In the genomic region with DNA sequence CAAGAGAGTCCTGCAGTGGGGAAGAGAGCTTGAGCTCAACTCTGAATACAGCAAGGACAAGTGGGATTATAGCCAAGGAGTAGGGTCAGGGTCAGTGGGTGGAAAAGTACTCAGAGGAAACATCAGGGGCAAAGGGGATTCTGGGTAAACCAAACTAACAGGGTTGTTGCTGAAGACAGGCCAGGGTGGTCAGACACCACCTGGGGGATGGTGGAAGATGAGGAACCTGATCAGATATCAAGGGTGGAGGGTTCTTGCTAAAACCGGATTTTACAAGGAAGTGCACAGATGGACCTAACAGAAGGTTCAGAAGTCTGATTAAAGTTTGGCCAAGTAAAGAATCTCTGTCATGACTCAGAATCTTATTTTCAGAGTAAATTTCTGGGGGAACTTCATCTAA, we compare ENCODE assay signal across 20 cellular contexts.
"Had no signal": no experiment of that assay in that cellular context is flagged by ENCODE, and none has a peak within 500 bp of the region (broad histone marks: within the 10 kb centered on the region; RNA-seq: fewer than 3 reads in every experiment).

No MANE protein-coding gene starts in this region.

- ATAC-seq: activated T-helper 17 cell treated with anti-CD3 and anti-CD28 coated beads, Interleukin-2, amount 50 U/mL, for 72 hours; effector memory CD8-positive, alpha-beta T cell; left lung; stimulated activated naive CD8-positive, alpha-beta T cell treated with anti-CD3 and anti-CD28 coated beads, Interleukin-15, Interleukin-2, amounts not matched to agents 100 U/mL and 50 U/mL, for 24 hours had no signal

- H3K27me3 Mint-ChIP-seq: activated naive CD8-positive, alpha-beta T cell treated with anti-CD3 and anti-CD28 coated beads for 36 hours; activated T-helper 17 cell treated with anti-CD3 and anti-CD28 coated beads, Interleukin-2, amount 50 U/mL, for 72 hours had no signal

- DNase-seq: activated CD4-positive, alpha-beta T cell treated with anti-CD3 and anti-CD28 coated beads, Interleukin-2, amount 50 U/mL, for 48 hours; activated CD4-positive, CD25-positive, alpha-beta regulatory T cell treated with anti-CD3 and anti-CD28 coated beads, Interleukin-2, amount 50 U/mL, for 72 hours; activated naive CD4-positive, alpha-beta T cell; activated naive CD8-positive, alpha-beta T cell treated with anti-CD3 and anti-CD28 coated beads for 36 hours; activated T-cell treated with anti-CD3 and anti-CD28 coated beads for 4 hours; amniotic stem cell; effector memory CD8-positive, alpha-beta T cell; foreskin melanocyte; glutamatergic neuron; left lung; stimulated activated naive CD8-positive, alpha-beta T cell treated with anti-CD3 and anti-CD28 coated beads, Interleukin-15, Interleukin-2, amounts not matched to agents 100 U/mL and 50 U/mL, for 24 hours; substantia nigra had no signal

- H3K4me1 ChIP-seq: left lung, prostate gland, right atrium auricular region, tibial nerve had no signal

- H3K27me3 ChIP-seq: left lung, right atrium auricular region, tibial nerve had no signal

- FAIRE-seq: keratinocyte, urothelium cell line had no signal

- H3K4me3 Mint-ChIP-seq: activated naive CD8-positive, alpha-beta T cell treated with anti-CD3 and anti-CD28 coated beads for 36 hours; activated T-helper 17 cell treated with anti-CD3 and anti-CD28 coated beads, Interleukin-2, amount 50 U/mL, for 72 hours; effector memory CD8-positive, alpha-beta T cell; neural crest cell had no signal

- H3K9me3 Mint-ChIP-seq: activated naive CD8-positive, alpha-beta T cell treated with anti-CD3 and anti-CD28 coated beads for 36 hours; activated T-helper 17 cell treated with anti-CD3 and anti-CD28 coated beads, Interleukin-2, amount 50 U/mL, for 72 hours; effector memory CD8-positive, alpha-beta T cell; neural crest cell had no signal

- H3K27ac Mint-ChIP-seq: activated naive CD8-positive, alpha-beta T cell treated with anti-CD3 and anti-CD28 coated beads for 36 hours; activated T-helper 17 cell treated with anti-CD3 and anti-CD28 coated beads, Interleukin-2, amount 50 U/mL, for 72 hours; effector memory CD8-positive, alpha-beta T cell had no signal

- H3K9me3 ChIP-seq: left lung, prostate gland, right atrium auricular region, tibial nerve had no signal

- H3K36me3 ChIP-seq: prostate gland, right atrium auricular region had no signal

- H3K27ac ChIP-seq: epithelial cell of prostate, left lung, prostate gland, right atrium auricular region, tibial nerve had no signal

- H3K36me3 Mint-ChIP-seq: activated naive CD8-positive, alpha-beta T cell treated with anti-CD3 and anti-CD28 coated beads for 36 hours had no signal

- H3K4me3 ChIP-seq: left lung, prostate gland, right atrium auricular region, tibial nerve had no signal
